Comparison of ENCODE assay signal across 1 cellular context in genomic region chr12:95996034-95996658, GRCh38.
A peak's percentile ranks its signal among the peaks of the same experiment; 100 is the strongest.
TF ChIP-seq lines count a peak whose summit lies in the region.

A gene with protein sequence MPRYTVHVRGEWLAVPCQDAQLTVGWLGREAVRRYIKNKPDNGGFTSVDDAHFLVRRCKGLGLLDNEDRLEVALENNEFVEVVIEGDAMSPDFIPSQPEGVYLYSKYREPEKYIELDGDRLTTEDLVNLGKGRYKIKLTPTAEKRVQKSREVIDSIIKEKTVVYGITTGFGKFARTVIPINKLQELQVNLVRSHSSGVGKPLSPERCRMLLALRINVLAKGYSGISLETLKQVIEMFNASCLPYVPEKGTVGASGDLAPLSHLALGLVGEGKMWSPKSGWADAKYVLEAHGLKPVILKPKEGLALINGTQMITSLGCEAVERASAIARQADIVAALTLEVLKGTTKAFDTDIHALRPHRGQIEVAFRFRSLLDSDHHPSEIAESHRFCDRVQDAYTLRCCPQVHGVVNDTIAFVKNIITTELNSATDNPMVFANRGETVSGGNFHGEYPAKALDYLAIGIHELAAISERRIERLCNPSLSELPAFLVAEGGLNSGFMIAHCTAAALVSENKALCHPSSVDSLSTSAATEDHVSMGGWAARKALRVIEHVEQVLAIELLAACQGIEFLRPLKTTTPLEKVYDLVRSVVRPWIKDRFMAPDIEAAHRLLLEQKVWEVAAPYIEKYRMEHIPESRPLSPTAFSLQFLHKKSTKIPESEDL (minus strand): TSS chr12:95996344. CDS start chr12:95995910, 434 bp downstream.

TF ChIP-seq in HepG2, 621 proteins besides CTCF, POLR2A, EP300 and RAD21 (continued from another document and continues in another):
- TF ChIP-seq REST (IDR thresholded peaks at IDR 0.05; ENCODE audit: borderline replicate concordance in 1 of 2, low read depth in 1 of 2, low read length in 2 of 2) (peak in 1 of 2 experiments; percentile 73; a peak in 2 of 4 replicates), ZBTB7A (CRISPR knock-in tag; IDR thresholded peaks at IDR 0.05) (no peak), ARID3A (IDR thresholded peaks at IDR 0.05; ENCODE audit: low read depth, low read length) (peak; percentile 64; the same call in 1 of the 2 replicates), RXRB (CRISPR knock-in tag; IDR thresholded peaks at IDR 0.05; ENCODE audit: borderline replicate concordance) (peak; percentile 94), ZNF747 (CRISPR knock-in tag; IDR thresholded peaks at IDR 0.05; ENCODE audit: borderline replicate concordance) (peak; percentile 96), ZBTB8A (CRISPR knock-in tag; IDR thresholded peaks at IDR 0.05; ENCODE audit: borderline replicate concordance, low read depth) (peak; percentile 57; the same call in 1 of the 2 replicates), ZNF609 (CRISPR knock-in tag; IDR thresholded peaks at IDR 0.05; ENCODE audit: borderline replicate concordance) (peak; percentile 99), POGK (CRISPR knock-in tag; conservative IDR thresholded peaks at IDR 0.05) (peak; percentile 93), CREB1 (IDR thresholded peaks at IDR 0.05) (peak; percentile 58), CREB1 (CRISPR knock-in tag; IDR thresholded peaks at IDR 0.05) (peak; percentile 88), ZNF639 (CRISPR knock-in tag; conservative IDR thresholded peaks at IDR 0.05) (0 out of 2 replicates have a peak, but pooled peaks have one; percentile 33), FOSL1 (CRISPR knock-in tag; IDR thresholded peaks at IDR 0.05; ENCODE audit: borderline replicate concordance) (no peak), PAX8 (CRISPR knock-in tag; IDR thresholded peaks at IDR 0.05; ENCODE audit: borderline replicate concordance) (0 out of 2 replicates have a peak, but pooled peaks have one; percentile 83), KDM6A (CRISPR knock-in tag; IDR thresholded peaks at IDR 0.05; ENCODE audit: low read depth) (peak; percentile 79), TBX3 (IDR thresholded peaks at IDR 0.05; ENCODE audit: borderline replicate concordance) (peak; percentile 98), EEA1 (CRISPR knock-in tag; IDR thresholded peaks at IDR 0.05; ENCODE audit: borderline replicate concordance) (no peak), ZNF557 (CRISPR knock-in tag; IDR thresholded peaks at IDR 0.05) (no peak), SMYD3 (CRISPR knock-in tag; IDR thresholded peaks at IDR 0.05) (peak; percentile 93), GATAD2A (CRISPR knock-in tag; IDR thresholded peaks at IDR 0.05) (peak; percentile 100), NFYB (CRISPR knock-in tag; IDR thresholded peaks at IDR 0.05) (no peak; the same call in 1 of the 2 replicates), GPBP1L1 (CRISPR knock-in tag; IDR thresholded peaks at IDR 0.05) (no peak), U2AF2 (IDR thresholded peaks at IDR 0.05; ENCODE audit: low read depth, low read length) (no peak), HNRNPUL1 (IDR thresholded peaks at IDR 0.05; ENCODE audit: low read depth, low read length) (no peak), AKNA (CRISPR knock-in tag; IDR thresholded peaks at IDR 0.05; ENCODE audit: borderline replicate concordance) (no peak)
- TF ChIP-seq, protein P1, sequence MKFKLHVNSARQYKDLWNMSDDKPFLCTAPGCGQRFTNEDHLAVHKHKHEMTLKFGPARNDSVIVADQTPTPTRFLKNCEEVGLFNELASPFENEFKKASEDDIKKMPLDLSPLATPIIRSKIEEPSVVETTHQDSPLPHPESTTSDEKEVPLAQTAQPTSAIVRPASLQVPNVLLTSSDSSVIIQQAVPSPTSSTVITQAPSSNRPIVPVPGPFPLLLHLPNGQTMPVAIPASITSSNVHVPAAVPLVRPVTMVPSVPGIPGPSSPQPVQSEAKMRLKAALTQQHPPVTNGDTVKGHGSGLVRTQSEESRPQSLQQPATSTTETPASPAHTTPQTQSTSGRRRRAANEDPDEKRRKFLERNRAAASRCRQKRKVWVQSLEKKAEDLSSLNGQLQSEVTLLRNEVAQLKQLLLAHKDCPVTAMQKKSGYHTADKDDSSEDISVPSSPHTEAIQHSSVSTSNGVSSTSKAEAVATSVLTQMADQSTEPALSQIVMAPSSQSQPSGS (CRISPR knock-in tag; IDR thresholded peaks at IDR 0.05) = peak; percentile 96
- TF ChIP-seq, protein P2, sequence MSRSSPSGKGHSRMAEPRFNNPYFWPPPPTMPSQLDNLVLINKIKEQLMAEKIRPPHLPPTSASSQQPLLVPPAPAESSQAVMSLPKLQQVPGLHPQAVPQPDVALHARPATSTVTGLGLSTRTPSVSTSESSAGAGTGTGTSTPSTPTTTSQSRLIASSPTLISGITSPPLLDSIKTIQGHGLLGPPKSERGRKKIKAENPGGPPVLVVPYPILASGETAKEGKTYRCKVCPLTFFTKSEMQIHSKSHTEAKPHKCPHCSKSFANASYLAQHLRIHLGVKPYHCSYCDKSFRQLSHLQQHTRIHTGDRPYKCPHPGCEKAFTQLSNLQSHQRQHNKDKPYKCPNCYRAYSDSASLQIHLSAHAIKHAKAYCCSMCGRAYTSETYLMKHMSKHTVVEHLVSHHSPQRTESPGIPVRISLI (CRISPR knock-in tag; IDR thresholded peaks at IDR 0.05; ENCODE audit: borderline replicate concordance) = peak; percentile 83
